Comparison of ENCODE assay signal across 8 cellular contexts in genomic region chr10:32139223-32140073, GRCh38.
DNase-seq lines count a peak whose midpoint lies in the region; ATAC-seq and TF ChIP-seq lines count a peak whose summit lies in the region.

No MANE protein-coding gene starts in this region.

- H3K27ac Mint-ChIP-seq in effector memory CD8-positive, alpha-beta T cell, result no peak overlapping the region

- peaks cover 0 to 2% of the 10 kb centered on the region in 2 donors for H3K4me1 Mint-ChIP-seq in effector memory CD8-positive, alpha-beta T cell (ENCODE audit: low read depth in 2 of 2)

- no peak overlapping the region for H3K4me3 ChIP-seq in AG09309 (ENCODE audit: control insufficient read depth, low read depth, low read length)

- peak; percentile 98 for ATAC-seq in omental fat pad (ENCODE audit: low FRiP score)
- no peak for ATAC-seq in effector memory CD8-positive, alpha-beta T cell (replicated peaks)

- H3K36me3 Mint-ChIP-seq in effector memory CD8-positive, alpha-beta T cell (ENCODE audit: insufficient read depth), result no peaks in the 10 kb centered on the region

- TF ChIP-seq CTCF in AG09309 (IDR thresholded peaks at IDR 0.05; ENCODE audit: control insufficient read depth, insufficient read depth, low read depth, low read length, missing control alignments), result peak; percentile 20
- TF ChIP-seq CTCF in omental fat pad (IDR thresholded peaks at IDR 0.05), result no peak

- H3K4me3 Mint-ChIP-seq in effector memory CD8-positive, alpha-beta T cell, result no peak overlapping the region

- DNase-seq in AG09309 (ENCODE audit: low read depth) (peak; percentile 81), HPDE6-E6E7 (ENCODE audit: extremely low spot score) (peak; percentile 69), T1000 (lab: John Stamatoyannopoulos, UW) (peak; percentile 76), foreskin melanocyte (peak; percentile 81), omental fat pad (ENCODE audit: low spot score) (peak; percentile 51), cerebellar nuclear complex (lab: John Stamatoyannopoulos, UW) (no peak)
- no peak for DNase-seq in effector CD4-positive, alpha-beta T cell
- no peak for DNase-seq in effector memory CD8-positive, alpha-beta T cell

- H3K9me3 Mint-ChIP-seq in effector memory CD8-positive, alpha-beta T cell, result no peaks in the 10 kb centered on the region

- no peaks in the 10 kb centered on the region for H3K27me3 Mint-ChIP-seq in effector memory CD8-positive, alpha-beta T cell

Comparison
In these comparisons a context has a peak if more than half of its experiments do, and no peak if none do; other contexts are left out.
1. DNase-seq: peak in AG09309 (single experiment), HPDE6-E6E7 (single experiment), T1000 (single experiment), foreskin melanocyte (single experiment) and omental fat pad (single experiment); none in effector CD4-positive, alpha-beta T cell (single experiment), effector memory CD8-positive, alpha-beta T cell (0 of 3) and cerebellar nuclear complex (0 of 2).